ENCODE assay signal across 1 cellular context in the genomic region with DNA sequence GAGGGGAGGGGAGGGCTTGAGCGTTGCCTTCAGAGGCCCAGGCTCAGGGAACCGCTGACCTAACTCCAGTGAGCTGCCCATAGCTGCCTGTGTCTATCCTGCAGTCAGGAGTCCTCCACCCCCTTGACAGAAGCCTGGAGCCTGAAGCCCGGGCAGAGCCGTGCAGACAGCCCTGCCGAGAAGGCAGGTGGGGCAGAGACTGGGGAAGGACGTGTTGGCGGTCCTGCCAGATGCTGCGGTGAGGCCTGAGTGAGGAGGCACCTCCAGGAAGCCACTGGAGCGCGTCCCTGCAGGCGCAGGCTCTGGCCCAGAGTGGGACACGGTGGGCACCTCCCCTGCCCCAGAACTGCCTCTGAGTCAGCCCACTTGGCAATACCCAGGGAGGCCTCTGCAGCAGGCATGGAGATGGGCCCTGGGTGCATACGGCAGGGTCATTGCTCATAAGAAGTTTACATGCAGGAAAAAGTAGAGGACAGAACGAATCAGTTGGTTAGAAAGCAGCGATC.
TF ChIP-seq lines count a peak whose summit lies in the region.

No MANE protein-coding gene starts in this region.

TF ChIP-seq in HepG2, 621 proteins besides CTCF, POLR2A, EP300 and RAD21 (continued from another document):
- TF ChIP-seq ZNF326 (CRISPR knock-in tag; IDR thresholded peaks at IDR 0.05; ENCODE audit: borderline replicate concordance) (no peak), ZNF768 (CRISPR knock-in tag; IDR thresholded peaks at IDR 0.05) (no peak), ZNF879 (CRISPR knock-in tag; IDR thresholded peaks at IDR 0.05) (no peak)
